ENCODE assay signal across 21 cellular contexts in genomic region chr19:30887042-30887441, GRCh38.
DNase-seq lines count a peak whose midpoint lies in the region; ATAC-seq, FAIRE-seq and TF ChIP-seq lines count a peak whose summit lies in the region.
"Had no signal": no experiment of that assay in that cellular context is flagged by ENCODE, and none has a peak within 500 bp of the region (broad histone marks: within the 10 kb centered on the region; RNA-seq: fewer than 3 reads in every experiment).

No MANE protein-coding gene starts in this region.

- H4K91ac ChIP-seq in H1 (replicated peaks; ENCODE audit: insufficient read length, low read length) = no peak overlapping the region

- POLR2A ChIA-PET in H1 (lab: Charles Lee; ENCODE audit: partially characterized antibody) = no interaction called here
- POLR2A ChIA-PET in activated CD8-positive, alpha-beta T cell treated with anti-CD3 and anti-CD28 coated beads for 36 hours (lab: Charles Lee) = no interaction called here

- no peaks in the 10 kb centered on the region for H3K23me2 ChIP-seq in H1 (ENCODE audit: low read depth, low read length)

- H3K9me3 Mint-ChIP-seq in GM23338 = no peaks in the 10 kb centered on the region; the same call in 2 of the 3 replicates
- H3K9me3 Mint-ChIP-seq in osteocyte (ENCODE audit: unreplicated experiment) = peaks cover 14% of the 10 kb centered on the region
- H3K9me3 Mint-ChIP-seq in activated CD8-positive, alpha-beta T cell treated with anti-CD3 and anti-CD28 coated beads for 36 hours = no peaks in the 10 kb centered on the region
- H3K9me3 Mint-ChIP-seq in activated T-helper 2 cell treated with anti-CD3 and anti-CD28 coated beads, Interferon-gamma antibody, Interleukin-2, Interleukin-4, amounts not matched to agents 10 μg/mL and 5 μg/mL and 100 μg/mL, durations not matched to agents 14 hours and 24 hours and 36 hours = no peaks in the 10 kb centered on the region
- H3K9me3 Mint-ChIP-seq: CD8-positive, alpha-beta T cell had no signal

- no peaks in the 10 kb centered on the region for H3K79me1 ChIP-seq in H1 (ENCODE audit: low read depth, low read length)

- no peak for ATAC-seq in GM23338
- no peak for ATAC-seq in activated CD8-positive, alpha-beta T cell treated with anti-CD3 and anti-CD28 coated beads for 36 hours
- ATAC-seq: CD8-positive, alpha-beta T cell had no signal

- no peak overlapping the region for H3K4ac ChIP-seq in H1 (replicated peaks; ENCODE audit: insufficient read length, low read depth, low read length)

- in situ Hi-C loops in ACHN (cut with HindIII; ENCODE audit: low pct_ligation_motif_present, low pct_unique_long_range_greater_than_20kb, low sequenced_read_pairs) = no loop called here

- no peak for TF ChIP-seq POLR2A in H1 (IDR thresholded peaks at IDR 0.05; ENCODE audit: control extremely low read depth in 1 of 2, low read depth in 2 of 2, low read length in 2 of 2)

- DNase-seq in GM23338 (ENCODE audit: low spot score) = no peak
- peak; percentile 98 for DNase-seq in NCI-H82 (lab: John Stamatoyannopoulos, UW)
- no peak for DNase-seq in H1 (ENCODE audit: low read depth in 1 of 2, low spot score in 2 of 2)
- peak; percentile 80 for DNase-seq in osteocyte (ENCODE audit: extremely low spot score, unreplicated experiment)
- no peak for DNase-seq in ACHN
- no peak for DNase-seq in activated CD8-positive, alpha-beta T cell treated with anti-CD3 and anti-CD28 coated beads for 36 hours
- no peak for DNase-seq in activated T-helper 2 cell treated with anti-CD3 and anti-CD28 coated beads, Interferon-gamma antibody, Interleukin-2, Interleukin-4, amounts not matched to agents 10 μg/mL and 5 μg/mL and 100 μg/mL, durations not matched to agents 14 hours and 24 hours and 36 hours (ENCODE audit: low spot score)
- DNase-seq: 8988T; CD8-positive, alpha-beta T cell; DMS 273 treated with DMSO at 0.1 percent for 48 hours; DMS53; DND-41; EL; GM23248; H7 had no signal

- no peak for FAIRE-seq in H1 (lab: Jason Lieb, UNC)
- FAIRE-seq: GM12891, GM19239, HTR-8/SVneo had no signal

- 97% methylated on average over 6 of the region's 6 CpGs; no CpG with 5 or more reads in 1 of the 2 experiments for WGBS in H1 (ENCODE audit: extremely low coverage in 1 of 2, insufficient coverage in 1 of 2, insufficient read length in 1 of 2, insufficient replicate concordance in 2 of 2, low coverage in 1 of 2, low lambda C conversion rate in 2 of 2, missing lambda C conversion rate in 1 of 2), 2 experiments

- no peak overlapping the region for H2BK20ac ChIP-seq in H1 (ENCODE audit: low read length)

- H3K4me3 Mint-ChIP-seq in GM23338 (no peak overlapping the region), osteocyte (ENCODE audit: unreplicated experiment) (no peak overlapping the region)
- H3K4me3 Mint-ChIP-seq in activated CD8-positive, alpha-beta T cell treated with anti-CD3 and anti-CD28 coated beads for 36 hours = no peak overlapping the region
- H3K4me3 Mint-ChIP-seq in activated T-helper 2 cell treated with anti-CD3 and anti-CD28 coated beads, Interferon-gamma antibody, Interleukin-2, Interleukin-4, amounts not matched to agents 10 μg/mL and 5 μg/mL and 100 μg/mL, durations not matched to agents 14 hours and 24 hours and 36 hours (ENCODE audit: low read depth) = no peak overlapping the region
- H3K4me3 Mint-ChIP-seq: B cell; CD8-positive, alpha-beta T cell; IgD-negative memory B cell had no signal

- no peak overlapping the region for H3K56ac ChIP-seq in H1 (replicated peaks; ENCODE audit: insufficient read length, low read depth, low read length)

- no peak overlapping the region for H3K23ac ChIP-seq in H1 (ENCODE audit: insufficient read length)

- H2AFZ ChIP-seq in GM23338 = peak overlapping the region; percentile 23; the same call in 1 of the 2 replicates
- no peak overlapping the region for H2AFZ ChIP-seq in H1 (ENCODE audit: low read length)
- H2AFZ ChIP-seq: GM23248 had no signal

- H3F3A ChIP-seq in GM23338 (replicated peaks; ENCODE audit: low read depth) = no peaks in the 10 kb centered on the region

- H2BK15ac ChIP-seq in H1 (ENCODE audit: low read length) = no peak overlapping the region

- CTCF ChIA-PET in H1 (lab: Charles Lee; ENCODE audit: partially characterized antibody) = interaction anchor here (0.6 to 1.7 kb wide), 4 partner anchors 8 to 1200 kb away, joined by 3 to 4 read pairs (median 3); no protein-coding TSS in a partner anchor
- CTCF ChIA-PET in activated CD8-positive, alpha-beta T cell treated with anti-CD3 and anti-CD28 coated beads for 36 hours (lab: Charles Lee) = no interaction called here

- TF ChIP-seq RAD21 in H1 (IDR thresholded peaks at IDR 0.05 in 1 of 2, conservative IDR thresholded peaks at IDR 0.05 in 1 of 2; ENCODE audit: low read depth in 2 of 2, low read length in 2 of 2) = no peak

- H3K36me3 ChIP-seq in GM23338 (ENCODE audit: insufficient read depth) = no peaks in the 10 kb centered on the region
- no peaks in the 10 kb centered on the region for H3K36me3 ChIP-seq in H1 (ENCODE audit: control insufficient read depth in 2 of 4, insufficient read depth in 4 of 4, low read length in 3 of 4)
- H3K36me3 ChIP-seq: BLaER1 treated with 17β-estradiol and CSF1 and Interleukin-3, amounts not matched to agents 10 nM and 100 nM had no signal

- no peak overlapping the region for H2BK12ac ChIP-seq in H1 (ENCODE audit: low read depth, low read length)

- H4K8ac ChIP-seq in H1 (ENCODE audit: extremely low read depth, insufficient read depth, low read length) = peak overlapping the region; percentile 12; the same call in 1 of the 2 replicates

- no peak overlapping the region for H3K9ac ChIP-seq in H1 (replicated peaks in 1 of 4; ENCODE audit: extremely low read depth in 1 of 4, low read depth in 3 of 4, low read length in 3 of 4)
- H3K9ac ChIP-seq: BLaER1 treated with 17β-estradiol and CSF1 and Interleukin-3, amounts not matched to agents 10 nM and 100 nM; GM23248 had no signal

- H2AK5ac ChIP-seq in H1 (ENCODE audit: low read depth, low read length) = no peak overlapping the region

- no peak overlapping the region for H3K4me2 ChIP-seq in GM23338
- H3K4me2 ChIP-seq in H1 (ENCODE audit: insufficient read depth in 1 of 2, low read depth in 2 of 2, low read length in 2 of 2) = no peak overlapping the region
- H3K4me2 ChIP-seq: BLaER1 treated with 17β-estradiol and CSF1 and Interleukin-3, amounts not matched to agents 10 nM and 100 nM had no signal

- H3K9me3 ChIP-seq in H1 (ENCODE audit: insufficient read depth in 2 of 2, low read depth in 1 of 2, low read length in 1 of 2) = 0 out of 4 replicates have a peak, but pooled peaks cover 0 to 2% of the 10 kb centered on the region in 2 experiments

- H3K4me1 ChIP-seq in GM23338 (ENCODE audit: insufficient read depth) = no peaks in the 10 kb centered on the region
- H3K4me1 ChIP-seq in H1 (replicated peaks in 1 of 4; ENCODE audit: control insufficient read depth in 3 of 4, insufficient read depth in 4 of 4, low read length in 3 of 4) = peaks cover 0 to 2% (median 0%) of the 10 kb centered on the region in 4 experiments; a peak in 1 of 7 replicates

- H3K27me3 ChIP-seq in GM23338 (ENCODE audit: insufficient read depth) (no peaks in the 10 kb centered on the region), H1 (replicated peaks in 1 of 4; ENCODE audit: control insufficient read depth in 3 of 4, extremely low read depth in 1 of 4, insufficient read depth in 3 of 4, low read length in 3 of 4) (no peaks in the 10 kb centered on the region)
- H3K27me3 ChIP-seq: BLaER1 treated with 17β-estradiol and CSF1 and Interleukin-3, amounts not matched to agents 10 nM and 100 nM had no signal

- H3K27me3 Mint-ChIP-seq in GM23338 (ENCODE audit: insufficient read depth, low read depth, poor library complexity) (no peaks in the 10 kb centered on the region), osteocyte (ENCODE audit: unreplicated experiment) (no peaks in the 10 kb centered on the region)
- peaks cover 5% of the 10 kb centered on the region for H3K27me3 Mint-ChIP-seq in activated CD8-positive, alpha-beta T cell treated with anti-CD3 and anti-CD28 coated beads for 36 hours
- no peaks in the 10 kb centered on the region for H3K27me3 Mint-ChIP-seq in activated T-helper 2 cell treated with anti-CD3 and anti-CD28 coated beads, Interferon-gamma antibody, Interleukin-2, Interleukin-4, amounts not matched to agents 10 μg/mL and 5 μg/mL and 100 μg/mL, durations not matched to agents 14 hours and 24 hours and 36 hours (ENCODE audit: low read depth)
- H3K27me3 Mint-ChIP-seq: B cell, IgD-negative memory B cell had no signal

- H3K4me3 ChIP-seq in GM23338 (no peak overlapping the region), H1 (ENCODE audit: extremely low read depth in 1 of 4, insufficient read depth in 2 of 4, low read depth in 3 of 4, low read length in 4 of 4) (no peak overlapping the region)
- H3K4me3 ChIP-seq: BLaER1 treated with 17β-estradiol and CSF1 and Interleukin-3, amounts not matched to agents 10 nM and 100 nM; GM23248 had no signal

- H3K9me2 ChIP-seq in GM23338 (ENCODE audit: insufficient read depth) = no peaks in the 10 kb centered on the region

- H3K4me1 Mint-ChIP-seq in GM23338 = no peaks in the 10 kb centered on the region
- H3K4me1 Mint-ChIP-seq in osteocyte (ENCODE audit: unreplicated experiment) = no peaks in the 10 kb centered on the region
- H3K4me1 Mint-ChIP-seq in activated CD8-positive, alpha-beta T cell treated with anti-CD3 and anti-CD28 coated beads for 36 hours (ENCODE audit: low read depth) = no peaks in the 10 kb centered on the region
- no peaks in the 10 kb centered on the region for H3K4me1 Mint-ChIP-seq in activated T-helper 2 cell treated with anti-CD3 and anti-CD28 coated beads, Interferon-gamma antibody, Interleukin-2, Interleukin-4, amounts not matched to agents 10 μg/mL and 5 μg/mL and 100 μg/mL, durations not matched to agents 14 hours and 24 hours and 36 hours (ENCODE audit: low read depth)
- H3K4me1 Mint-ChIP-seq: B cell, IgD-negative memory B cell had no signal

- H3K14ac ChIP-seq in H1 (ENCODE audit: insufficient read length) = no peak overlapping the region

- H3K18ac ChIP-seq in H1 (ENCODE audit: extremely low read depth, low read length) = no peak overlapping the region

- H3K27ac Mint-ChIP-seq in GM23338 (no peak overlapping the region), osteocyte (ENCODE audit: unreplicated experiment) (no peak overlapping the region)
- H3K27ac Mint-ChIP-seq in activated CD8-positive, alpha-beta T cell treated with anti-CD3 and anti-CD28 coated beads for 36 hours = no peak overlapping the region
- H3K27ac Mint-ChIP-seq in activated T-helper 2 cell treated with anti-CD3 and anti-CD28 coated beads, Interferon-gamma antibody, Interleukin-2, Interleukin-4, amounts not matched to agents 10 μg/mL and 5 μg/mL and 100 μg/mL, durations not matched to agents 14 hours and 24 hours and 36 hours = no peak overlapping the region
- H3K27ac Mint-ChIP-seq: B cell; CD8-positive, alpha-beta T cell; IgD-negative memory B cell had no signal

- no peak overlapping the region for H2BK120ac ChIP-seq in H1 (replicated peaks; ENCODE audit: low read depth, low read length)

- no peak overlapping the region for H2BK5ac ChIP-seq in H1 (ENCODE audit: low read depth, low read length)

- H4K20me1 ChIP-seq in GM23338 (replicated peaks; ENCODE audit: insufficient read depth) (no peaks in the 10 kb centered on the region), H1 (replicated peaks in 1 of 2; ENCODE audit: control insufficient read depth in 1 of 2, insufficient read depth in 2 of 2, low read length in 2 of 2) (no peaks in the 10 kb centered on the region)
- H4K20me1 ChIP-seq: BLaER1 treated with 17β-estradiol and CSF1 and Interleukin-3, amounts not matched to agents 10 nM and 100 nM had no signal

- H3K36me3 Mint-ChIP-seq in GM23338 (ENCODE audit: low read depth) (no peaks in the 10 kb centered on the region), osteocyte (ENCODE audit: unreplicated experiment) (no peaks in the 10 kb centered on the region)
- H3K36me3 Mint-ChIP-seq in activated CD8-positive, alpha-beta T cell treated with anti-CD3 and anti-CD28 coated beads for 36 hours (ENCODE audit: low read depth) = no peaks in the 10 kb centered on the region
- H3K36me3 Mint-ChIP-seq in activated T-helper 2 cell treated with anti-CD3 and anti-CD28 coated beads, Interferon-gamma antibody, Interleukin-2, Interleukin-4, amounts not matched to agents 10 μg/mL and 5 μg/mL and 100 μg/mL, durations not matched to agents 14 hours and 24 hours and 36 hours (ENCODE audit: low read depth) = no peaks in the 10 kb centered on the region
- H3K36me3 Mint-ChIP-seq: CD8-positive, alpha-beta T cell; IgD-negative memory B cell had no signal

- no peaks in the 10 kb centered on the region for H3K79me2 ChIP-seq in GM23338 (replicated peaks; ENCODE audit: insufficient read depth)
- no peaks in the 10 kb centered on the region for H3K79me2 ChIP-seq in H1 (ENCODE audit: control insufficient read depth in 1 of 2, insufficient read depth in 2 of 2, low read length in 2 of 2)

- H3K27ac ChIP-seq in GM23338 (ENCODE audit: low read depth) (no peak overlapping the region), H1 (ENCODE audit: low read depth, low read length) (no peak overlapping the region)
- H3K27ac ChIP-seq: BLaER1 treated with 17β-estradiol and CSF1 and Interleukin-3, amounts not matched to agents 10 nM and 100 nM; GM23248 had no signal

- H4K5ac ChIP-seq in H1 (ENCODE audit: insufficient read length, low read depth, low read length) = no peak overlapping the region

- no peak for TF ChIP-seq EP300 in H1 (IDR thresholded peaks at IDR 0.05; ENCODE audit: borderline replicate concordance in 1 of 2, low read depth in 2 of 2, low read length in 2 of 2)

- TF ChIP-seq CTCF in GM23338 (conservative IDR thresholded peaks at IDR 0.05; ENCODE audit: low read depth in 2 of 2) (no peak), H1 (IDR thresholded peaks at IDR 0.05; ENCODE audit: control extremely low read depth in 1 of 3, insufficient read depth in 1 of 3, low read depth in 1 of 3, low read length in 3 of 3) (no peak), osteocyte (IDR thresholded peaks at IDR 0.05) (no peak)
- TF ChIP-seq CTCF in activated CD8-positive, alpha-beta T cell treated with anti-CD3 and anti-CD28 coated beads for 36 hours (IDR thresholded peaks at IDR 0.05) = no peak

- intact Hi-C loops in activated CD8-positive, alpha-beta T cell treated with anti-CD3 and anti-CD28 coated beads for 36 hours (cut with micrococcal nuclease) = no loop called here
- intact Hi-C loops in activated T-helper 2 cell treated with anti-CD3 and anti-CD28 coated beads, Interferon-gamma antibody, Interleukin-2, Interleukin-4, amounts not matched to agents 10 μg/mL and 5 μg/mL and 100 μg/mL, durations not matched to agents 14 hours and 24 hours and 36 hours (cut with micrococcal nuclease) = no loop called here

Comparison
In these comparisons a context has a peak if more than half of its experiments do, and no peak if none do; other contexts are left out.
1. DNase-seq: peak in NCI-H82 (single experiment) and osteocyte (single experiment); none in GM23338 (single experiment), H1 (0 of 2), ACHN (single experiment), activated CD8-positive, alpha-beta T cell treated with anti-CD3 and anti-CD28 coated beads for 36 hours (single experiment) and activated T-helper 2 cell treated with anti-CD3 and anti-CD28 coated beads, Interferon-gamma antibody, Interleukin-2, Interleukin-4, amounts not matched to agents 10 μg/mL and 5 μg/mL and 100 μg/mL, durations not matched to agents 14 hours and 24 hours and 36 hours (single experiment).